In the genomic region with DNA sequence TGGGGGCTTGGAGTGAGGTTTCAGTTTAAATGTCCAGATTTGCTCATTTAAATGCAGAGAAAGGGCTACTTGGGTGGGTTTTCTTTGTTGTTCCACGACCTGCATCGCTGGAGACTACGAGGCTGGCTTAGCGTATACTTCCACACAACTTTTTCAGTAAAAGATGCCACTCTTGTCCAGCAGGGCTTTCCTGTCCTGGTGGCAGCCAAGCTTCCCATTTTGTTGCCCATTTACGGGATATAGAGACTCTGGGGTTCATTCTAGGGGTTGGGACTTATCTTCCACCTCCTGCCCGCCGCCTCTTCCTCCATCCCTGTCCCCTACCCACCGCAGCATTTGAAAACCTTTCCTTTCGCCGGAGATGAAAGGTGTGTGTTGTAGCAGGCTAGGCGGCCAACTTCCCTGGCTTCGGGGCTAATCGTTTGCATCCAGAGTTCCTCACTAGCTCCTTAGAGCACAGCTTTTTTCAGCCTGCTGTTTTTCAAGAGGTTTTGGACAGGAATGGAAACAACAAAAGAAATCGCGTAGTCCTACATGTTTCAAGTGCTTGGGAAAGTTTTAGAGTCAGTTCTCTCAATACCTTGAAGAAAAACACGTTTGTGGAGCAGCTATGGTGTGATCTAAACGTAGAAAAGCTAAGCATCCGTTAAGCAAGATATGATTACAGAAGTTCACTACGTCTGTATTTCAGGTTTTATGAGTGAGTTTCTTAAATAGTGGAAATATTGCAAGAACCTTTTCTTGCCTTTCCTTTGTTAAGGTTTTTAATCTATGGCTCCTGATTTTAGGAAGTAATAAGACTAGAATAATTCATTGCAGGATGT, we compare ENCODE assay signal across 8 cellular contexts. TPM values are rescaled to one million over a fixed set of nuclear protein-coding genes. Genes with fewer than 3 reads are reported as not detected.
A peak's percentile ranks its signal among the peaks of the same experiment; 100 is the strongest.
DNase-seq lines count a peak whose midpoint lies in the region; ATAC-seq lines count a peak whose summit lies in the region.

No MANE protein-coding gene starts in this region.

- H3K27ac ChIP-seq in iPS-18a (ENCODE audit: low read length), result peak overlapping the region; percentile 17

- peak overlapping the region in 1 of 3 donors; percentile 79 for H3K27ac Mint-ChIP-seq in IgD-negative memory B cell
- no peak overlapping the region for H3K27ac Mint-ChIP-seq in stimulated activated memory B cell treated with anti-CD40 and anti-IgM and Interleukin-4, amounts not matched to agents 10 μg/mL and 1 μg/mL and 100 μg/mL, for 72 hours

- no peaks in the 10 kb centered on the region for H3K9me3 ChIP-seq in iPS-18a (ENCODE audit: control insufficient read depth, low read depth, low read length)

- H3K36me3 Mint-ChIP-seq in IgD-negative memory B cell, result no peaks in the 10 kb centered on the region
- H3K36me3 Mint-ChIP-seq in activated T-cell treated with anti-CD3 and anti-CD28 coated beads, Interleukin-2, amount 50 U/mL, for 4 hours (ENCODE audit: insufficient read depth), result no peaks in the 10 kb centered on the region
- H3K36me3 Mint-ChIP-seq in stimulated activated memory B cell treated with anti-CD40 and anti-IgM and Interleukin-4, amounts not matched to agents 10 μg/mL and 1 μg/mL and 100 μg/mL, for 72 hours, result no peaks in the 10 kb centered on the region

- peaks cover 12 to 20% (median 15%) of the 10 kb centered on the region in 3 donors for H3K4me1 Mint-ChIP-seq in IgD-negative memory B cell
- H3K4me1 Mint-ChIP-seq in activated T-cell treated with anti-CD3 and anti-CD28 coated beads, Interleukin-2, amount 50 U/mL, for 4 hours (ENCODE audit: low read depth), result peaks cover 19% of the 10 kb centered on the region
- peaks cover 20% of the 10 kb centered on the region for H3K4me1 Mint-ChIP-seq in stimulated activated memory B cell treated with anti-CD40 and anti-IgM and Interleukin-4, amounts not matched to agents 10 μg/mL and 1 μg/mL and 100 μg/mL, for 72 hours

- no peaks in the 10 kb centered on the region for H3K4me1 ChIP-seq in iPS-18a (ENCODE audit: control insufficient read depth, low read depth, low read length)

- H3K9me3 Mint-ChIP-seq in IgD-negative memory B cell, result no peaks in the 10 kb centered on the region
- H3K9me3 Mint-ChIP-seq in activated T-cell treated with anti-CD3 and anti-CD28 coated beads, Interleukin-2, amount 50 U/mL, for 4 hours, result no peaks in the 10 kb centered on the region
- no peaks in the 10 kb centered on the region for H3K9me3 Mint-ChIP-seq in stimulated activated memory B cell treated with anti-CD40 and anti-IgM and Interleukin-4, amounts not matched to agents 10 μg/mL and 1 μg/mL and 100 μg/mL, for 72 hours

- no peaks in the 10 kb centered on the region for H3K36me3 ChIP-seq in iPS-18a (ENCODE audit: control insufficient read depth, low read depth, low read length)

- H3K9ac ChIP-seq in iPS-18a (ENCODE audit: low read length), result peak overlapping the region; percentile 60

- DNase-seq in DMS114 treated with DMSO at 0.1 percent for 48 hours (lab: John Stamatoyannopoulos, UW; ENCODE audit: unreplicated experiment), result peak; percentile 57
- no peak for DNase-seq in activated T-cell treated with anti-CD3 and anti-CD28 coated beads, Interleukin-2, amount 50 U/mL, for 4 hours
- DNase-seq in NCI-H187 treated with DMSO at 0.1 percent for 48 hours (lab: John Stamatoyannopoulos, UW), result no peak

- H3K4me3 ChIP-seq in iPS-18a (ENCODE audit: low read length), result peak overlapping the region; percentile 88

- peak; percentile 18 for ATAC-seq in GM19452 (IDR thresholded peaks at IDR 0.05; ENCODE audit: unreplicated experiment)
- peak; percentile 22 to 25 for ATAC-seq in activated T-cell treated with anti-CD3 and anti-CD28 coated beads, Interleukin-2, amount 50 U/mL, for 4 hours
- ATAC-seq in stimulated activated memory B cell treated with anti-CD40 and anti-IgM and Interleukin-4, amounts not matched to agents 10 μg/mL and 1 μg/mL and 100 μg/mL, for 72 hours, result peak; percentile 31
- no peak for ATAC-seq in GM18858 (IDR thresholded peaks at IDR 0.05; ENCODE audit: unreplicated experiment)

- H3K27me3 Mint-ChIP-seq in IgD-negative memory B cell, result peaks cover 18% of the 10 kb centered on the region
- peaks cover 17% of the 10 kb centered on the region for H3K27me3 Mint-ChIP-seq in activated T-cell treated with anti-CD3 and anti-CD28 coated beads, Interleukin-2, amount 50 U/mL, for 4 hours (ENCODE audit: low read depth)
- peaks cover 48% of the 10 kb centered on the region for H3K27me3 Mint-ChIP-seq in stimulated activated memory B cell treated with anti-CD40 and anti-IgM and Interleukin-4, amounts not matched to agents 10 μg/mL and 1 μg/mL and 100 μg/mL, for 72 hours

- peak overlapping the region; percentile 75 to 95 (median 90) for H3K4me3 Mint-ChIP-seq in IgD-negative memory B cell
- peak overlapping the region; percentile 78 for H3K4me3 Mint-ChIP-seq in activated T-cell treated with anti-CD3 and anti-CD28 coated beads, Interleukin-2, amount 50 U/mL, for 4 hours
- peak overlapping the region; percentile 97 for H3K4me3 Mint-ChIP-seq in stimulated activated memory B cell treated with anti-CD40 and anti-IgM and Interleukin-4, amounts not matched to agents 10 μg/mL and 1 μg/mL and 100 μg/mL, for 72 hours

- H3K27me3 ChIP-seq in iPS-18a (ENCODE audit: control insufficient read depth, insufficient read depth, low read length), result no peaks in the 10 kb centered on the region

RNA-seq across cellular contexts. Expression of a gene that starts 0.8 kb away (rescaled TPM):
- 0.95 TPM for polyA plus RNA-seq in IgD-negative memory B cell
- total RNA-seq in activated T-cell treated with anti-CD3 and anti-CD28 coated beads, Interleukin-2, amount 50 U/mL, for 4 hours, result 1 to 10 TPM; 5.2 to 5.6 (median 5.5) TPM

RNA-seq across cellular contexts. Expression of a gene that starts 25.9 kb away (rescaled TPM):
- polyA plus RNA-seq in IgD-negative memory B cell, result 169 TPM
- total RNA-seq in activated T-cell treated with anti-CD3 and anti-CD28 coated beads, Interleukin-2, amount 50 U/mL, for 4 hours, result 100 to 1,000 TPM; 284 to 302 (median 293) TPM

RNA-seq across cellular contexts. Expression of a gene that starts 54.6 kb away (rescaled TPM):
- polyA plus RNA-seq in IgD-negative memory B cell, result not detected
- total RNA-seq in activated T-cell treated with anti-CD3 and anti-CD28 coated beads, Interleukin-2, amount 50 U/mL, for 4 hours, result not detected

RNA-seq across cellular contexts. Expression of a gene that starts 58.8 kb away (rescaled TPM):
- not detected for polyA plus RNA-seq in IgD-negative memory B cell
- total RNA-seq in activated T-cell treated with anti-CD3 and anti-CD28 coated beads, Interleukin-2, amount 50 U/mL, for 4 hours, result 1 to 10 TPM in 1 of 3 donors, under 1 TPM in 2; 0.58 to 1.2 (median 0.76) TPM
